Comparison of ENCODE assay signal across 10 cellular contexts in genomic region chr4:182908124-182908523, GRCh38.
"Had no signal": no experiment of that assay in that cellular context is flagged by ENCODE, and none has a peak within 500 bp of the region (broad histone marks: within the 10 kb centered on the region; RNA-seq: fewer than 3 reads in every experiment).

No MANE protein-coding gene starts in this region.

- H3K9me3 Mint-ChIP-seq: GM23338, H9, IgD-negative memory B cell had no signal

- H3K4me3 Mint-ChIP-seq: GM23338, H9, IgD-negative memory B cell had no signal

- DNase-seq: H9, HCEC 1CT, KBM-7 had no signal

- H3K4me2 ChIP-seq: GM23338, KMS-11 had no signal

- H3K4me3 ChIP-seq: GM23338 had no signal

- ATAC-seq: GM23338, HepG2 had no signal

- FAIRE-seq: H1, H54, HepG2 had no signal

- H3K27ac Mint-ChIP-seq: GM23338, H9, IgD-negative memory B cell had no signal

- H3K9ac ChIP-seq: KMS-11 had no signal

- H3K27me3 Mint-ChIP-seq: IgD-negative memory B cell had no signal

- H2AFZ ChIP-seq: GM23338 had no signal

- H3K27ac ChIP-seq: HL-60, KMS-11 had no signal
